27 cellular contexts compared by ENCODE assay signal in the genomic region with DNA sequence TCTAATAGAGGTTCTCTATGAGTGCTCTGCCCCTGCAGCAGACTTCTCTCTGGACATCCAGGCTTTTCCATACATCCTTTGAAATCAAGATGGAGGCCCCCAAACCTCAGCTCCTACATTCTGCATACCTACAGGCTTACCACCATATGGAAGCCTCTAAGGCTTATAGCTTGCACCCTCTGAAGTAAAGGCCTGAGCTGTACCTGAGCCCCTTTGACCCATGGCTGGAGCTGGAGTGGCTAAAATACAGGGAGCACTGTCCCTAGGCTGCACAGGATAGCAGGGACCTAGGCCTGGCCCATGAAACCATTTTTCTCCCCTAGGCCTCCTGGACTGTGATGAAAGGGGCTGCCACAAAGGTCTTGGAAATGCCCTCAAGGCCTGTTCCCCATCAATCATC.
"Had no signal": no experiment of that assay in that cellular context is flagged by ENCODE, and none has a peak within 500 bp of the region (broad histone marks: within the 10 kb centered on the region; RNA-seq: fewer than 3 reads in every experiment).

No MANE protein-coding gene starts in this region.

- H3K27me3 ChIP-seq: stomach, suprapubic skin, testis, thyroid gland, tibial artery, tibial nerve, transverse colon, upper lobe of left lung, upper lobe of right lung, uterus, vagina had no signal

- H3K36me3 ChIP-seq: stomach, suprapubic skin, thoracic aorta, thyroid gland, tibial artery, tibial nerve, transverse colon, upper lobe of left lung, upper lobe of right lung, uterus, vagina had no signal

- ATAC-seq: stimulated activated effector memory CD8-positive, alpha-beta T cell treated with anti-CD3 and anti-CD28 coated beads, Interleukin-12 subunit alpha, Interleukin-12 subunit beta, amount 100 ng/mL, for 72 hours; stimulated activated memory B cell treated with anti-CD40 and anti-IgM and Interleukin-4, amounts not matched to agents 10 μg/mL and 1 μg/mL and 100 μg/mL, for 72 hours; stimulated activated naive CD8-positive, alpha-beta T cell treated with anti-CD3 and anti-CD28 coated beads, Interleukin-15, amount 100 ng/mL, for 72 hours; stimulated activated naive CD8-positive, alpha-beta T cell treated with anti-CD3 and anti-CD28 coated beads, Interleukin-15, Interleukin-2, amounts not matched to agents 100 U/mL and 50 U/mL, for 24 hours; upper lobe of right lung had no signal

- H3K4me1 ChIP-seq: stomach, suprapubic skin, testis, thyroid gland, tibial artery, tibial nerve, transverse colon, upper lobe of left lung, upper lobe of right lung, uterus, vagina had no signal

- H3K9me3 ChIP-seq: suprapubic skin, testis, thoracic aorta, thyroid gland, tibial artery, tibial nerve, transverse colon, upper lobe of left lung, upper lobe of right lung, uterus, vagina had no signal

- H3K27ac ChIP-seq: stomach, suprapubic skin, testis, thoracic aorta, thyroid gland, tibial artery, tibial nerve, transverse colon, upper lobe of left lung, upper lobe of right lung, uterus, vagina had no signal

- FAIRE-seq: urothelium cell line had no signal

- H3K4me3 ChIP-seq: stomach, suprapubic skin, testis, thoracic aorta, thyroid gland, tibial artery, tibial nerve, transverse colon, upper lobe of left lung, upper lobe of right lung, uterus, vagina had no signal

- DNase-seq: stimulated activated CD4-positive, alpha-beta T cell treated with anti-CD3 and anti-CD28 coated beads, Interleukin-2, amount 100 ng/mL, for 48 hours; stimulated activated CD4-positive, alpha-beta T cell treated with anti-CD3 and anti-CD28 coated beads, Interleukin-4, amount 100 ng/mL, for 1 hour; stimulated activated CD4-positive, alpha-beta T cell treated with anti-CD3 and anti-CD28 coated beads, Interleukin-4, amount 100 ng/mL, for 24 hours; stimulated activated CD4-positive, alpha-beta T cell treated with anti-CD3 and anti-CD28 coated beads, Interleukin-4, amount 100 ng/mL, for 4 hours; stimulated activated CD8-positive, alpha-beta memory T cell treated with anti-CD3 and anti-CD28 coated beads, Interleukin-4, amount 100 ng/mL, for 48 hours; stimulated activated naive B cell treated with anti-CD40 and anti-IgM and Interleukin-4, amounts not matched to agents 10 μg/mL and 1 μg/mL and 100 μg/mL, for 72 hours; stimulated activated naive CD4-positive, alpha-beta T cell; stimulated activated naive CD4-positive, alpha-beta T cell treated with Interleukin-2 at 50 U/mL for 16 hours; stimulated activated naive CD8-positive, alpha-beta T cell treated with anti-CD3 and anti-CD28 coated beads, Interleukin-15, amount 100 ng/mL, for 72 hours; stimulated activated naive CD8-positive, alpha-beta T cell treated with anti-CD3 and anti-CD28 coated beads, Interleukin-15, Interleukin-2, amounts not matched to agents 100 U/mL and 50 U/mL, for 24 hours; stomach; substantia nigra; testis; thyroid gland; tibial artery; transverse colon; trophoblast cell; upper lobe of left lung; upper lobe of right lung; uterus had no signal
